29 cellular contexts compared by ENCODE assay signal in the genomic region with DNA sequence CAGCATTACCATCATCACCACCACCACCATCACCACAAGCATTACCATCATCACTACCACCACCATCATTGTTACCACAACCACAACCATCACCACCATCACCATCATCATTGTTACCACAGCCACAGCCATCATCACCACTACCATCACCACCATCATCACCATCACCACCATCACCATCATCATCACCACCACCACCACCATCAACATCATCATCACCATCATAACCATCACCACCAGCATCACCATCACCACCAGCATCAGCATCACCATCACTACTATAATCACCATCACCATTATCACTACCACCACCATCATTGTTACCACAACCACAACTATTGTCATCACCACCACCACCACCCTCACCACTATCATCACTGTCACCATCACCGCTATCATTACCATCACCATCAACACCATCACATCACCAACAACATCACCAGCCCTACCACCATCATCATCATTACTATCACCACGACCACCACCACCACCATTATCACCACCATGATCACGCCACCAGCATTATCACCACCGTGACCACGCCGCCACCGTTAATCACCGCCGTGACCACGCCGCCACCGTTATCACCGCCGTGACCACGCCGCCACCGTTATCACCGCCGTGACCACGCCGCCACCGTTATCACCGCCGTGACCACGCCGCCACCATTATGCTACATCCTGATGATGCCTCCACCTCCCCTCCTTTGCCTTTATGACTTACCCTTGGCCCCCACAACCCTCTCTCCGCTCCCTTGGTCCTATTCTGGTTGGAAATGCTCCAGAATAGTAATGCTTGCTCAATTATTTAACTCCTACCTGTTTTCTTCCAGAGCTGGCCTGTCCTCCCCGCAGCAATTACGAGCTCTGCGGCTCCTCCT. TPM values are rescaled to one million over a fixed set of nuclear protein-coding genes. Genes with fewer than 3 reads are reported as not detected.
DNase-seq lines count a peak whose midpoint lies in the region; ATAC-seq and TF ChIP-seq lines count a peak whose summit lies in the region.
"Had no signal": no experiment of that assay in that cellular context is flagged by ENCODE, and none has a peak within 500 bp of the region (broad histone marks: within the 10 kb centered on the region; RNA-seq: fewer than 3 reads in every experiment).

No MANE protein-coding gene starts in this region.

- intact Hi-C loops in esophagus squamous epithelium (cut with DNase I) (no loop called here), spleen (cut with DNase I; ENCODE audit: low total_unique reads) (no loop called here)

- H3K4me3 Mint-ChIP-seq in activated naive CD4-positive, alpha-beta T cell treated with anti-CD3 and anti-CD28 coated beads, Interleukin-2, amount 50 U/mL, for 24 hours: no peak overlapping the region
- no peak overlapping the region for H3K4me3 Mint-ChIP-seq in T-helper 17 cell
- H3K4me3 Mint-ChIP-seq: activated naive CD4-positive, alpha-beta T cell treated with anti-CD3 and anti-CD28 coated beads for 36 hours; CD8-positive, alpha-beta memory T cell; memory B cell; stimulated activated naive CD8-positive, alpha-beta T cell treated with anti-CD3 and anti-CD28 coated beads, Interleukin-15, Interleukin-2, amounts not matched to agents 100 ng/mL and 50 ng/mL, for 24 hours; T-cell; type B pancreatic cell had no signal

- no peak for DNase-seq in activated naive CD4-positive, alpha-beta T cell treated with anti-CD3 and anti-CD28 coated beads, Interleukin-2, amount 50 U/mL, for 16 hours
- DNase-seq in T-helper 17 cell (no peak), esophagus squamous epithelium (lab: John Stamatoyannopoulos, UW) (no peak), substantia nigra (lab: John Stamatoyannopoulos, UW) (no peak), WERI-Rb-1 (no peak), spleen (no peak)
- DNase-seq: activated naive CD4-positive, alpha-beta T cell treated with anti-CD3 and anti-CD28 coated beads for 36 hours; activated T-cell treated with anti-CD3 and anti-CD28 coated beads for 4 hours; BE2C; CD8-positive, alpha-beta memory T cell; KG1; MM.1S; NCI-H1417 treated with DMSO at 0.1 percent for 48 hours; NCI-H2107; RPMI8226; stimulated activated CD4-positive, alpha-beta T cell treated with anti-CD3 and anti-CD28 coated beads, Interleukin-15, amount 100 ng/mL, for 24 hours; T-cell had no signal

- H3K4me3 ChIP-seq in esophagus squamous epithelium (no peak overlapping the region), WERI-Rb-1 (ENCODE audit: low read depth, low read length) (no peak overlapping the region), spleen (no peak overlapping the region)
- H3K4me3 ChIP-seq: cardiac muscle cell, gastrocnemius medialis, hepatocyte had no signal

- H3K4me1 ChIP-seq in esophagus squamous epithelium: peaks cover 5 to 43% (median 20%) of the 10 kb centered on the region in 3 donors
- no peaks in the 10 kb centered on the region for H3K4me1 ChIP-seq in spleen
- H3K4me1 ChIP-seq: BE2C had no signal

- WGBS in esophagus squamous epithelium, 2 donors: 81 to 87% methylated on average over 30 of the region's 30 CpGs
- WGBS in spleen, 5 donors: 80 to 89% (median 88%) methylated on average over 30 of the region's 30 CpGs

- H3K27ac ChIP-seq in esophagus squamous epithelium (peak overlapping the region in 3 of 4 donors; percentile 81 to 87 (median 83)), substantia nigra (ENCODE audit: low read depth, low read length, poor library complexity, severe bottlenecking) (peak overlapping the region; percentile 95), WERI-Rb-1 (no peak overlapping the region), spleen (no peak overlapping the region)
- H3K27ac ChIP-seq: cardiac muscle cell, hepatocyte had no signal

- H3K36me3 ChIP-seq in esophagus squamous epithelium (no peaks in the 10 kb centered on the region), WERI-Rb-1 (no peaks in the 10 kb centered on the region), spleen (no peaks in the 10 kb centered on the region)
- H3K36me3 ChIP-seq: BE2C, cardiac muscle cell, gastrocnemius medialis had no signal

- no peaks in the 10 kb centered on the region for H3K4me1 Mint-ChIP-seq in activated naive CD4-positive, alpha-beta T cell treated with anti-CD3 and anti-CD28 coated beads, Interleukin-2, amount 50 U/mL, for 24 hours
- H3K4me1 Mint-ChIP-seq in T-helper 17 cell: no peaks in the 10 kb centered on the region
- H3K4me1 Mint-ChIP-seq: CD8-positive, alpha-beta memory T cell; memory B cell; T-cell had no signal

- peak; percentile 21 for ATAC-seq in T-helper 17 cell
- ATAC-seq in HG03097 (IDR thresholded peaks at IDR 0.05; ENCODE audit: low FRiP score, unreplicated experiment): no peak
- ATAC-seq: sciatic nerve, T-cell had no signal

- no peak for TF ChIP-seq POLR2A in esophagus squamous epithelium (IDR thresholded peaks at IDR 0.05)
- TF ChIP-seq POLR2A in spleen (IDR thresholded peaks at IDR 0.05): no peak

- H3K9me3 Mint-ChIP-seq in activated naive CD4-positive, alpha-beta T cell treated with anti-CD3 and anti-CD28 coated beads, Interleukin-2, amount 50 U/mL, for 24 hours: no peaks in the 10 kb centered on the region
- H3K9me3 Mint-ChIP-seq: activated naive CD4-positive, alpha-beta T cell treated with anti-CD3 and anti-CD28 coated beads for 36 hours; CD8-positive, alpha-beta memory T cell; memory B cell; stimulated activated naive CD8-positive, alpha-beta T cell treated with anti-CD3 and anti-CD28 coated beads, Interleukin-15, Interleukin-2, amounts not matched to agents 100 ng/mL and 50 ng/mL, for 24 hours; T-cell had no signal

- no peaks in the 10 kb centered on the region for H3K36me3 Mint-ChIP-seq in activated naive CD4-positive, alpha-beta T cell treated with anti-CD3 and anti-CD28 coated beads, Interleukin-2, amount 50 U/mL, for 24 hours
- no peaks in the 10 kb centered on the region for H3K36me3 Mint-ChIP-seq in T-helper 17 cell (ENCODE audit: low read depth)
- H3K36me3 Mint-ChIP-seq: CD8-positive, alpha-beta memory T cell; memory B cell; T-cell; type B pancreatic cell had no signal

- H3K9me3 ChIP-seq in T-helper 17 cell (ENCODE audit: control insufficient read depth, low read length, poor library complexity, severe bottlenecking) (no peaks in the 10 kb centered on the region), esophagus squamous epithelium (no peaks in the 10 kb centered on the region), WERI-Rb-1 (ENCODE audit: severe bottlenecking) (peaks cover 4% of the 10 kb centered on the region), spleen (no peaks in the 10 kb centered on the region)
- H3K9me3 ChIP-seq: BE2C, gastrocnemius medialis had no signal

- H3K27ac Mint-ChIP-seq in activated naive CD4-positive, alpha-beta T cell treated with anti-CD3 and anti-CD28 coated beads, Interleukin-2, amount 50 U/mL, for 24 hours: peak overlapping the region; percentile 80
- no peak overlapping the region for H3K27ac Mint-ChIP-seq in T-helper 17 cell
- H3K27ac Mint-ChIP-seq: activated naive CD4-positive, alpha-beta T cell treated with anti-CD3 and anti-CD28 coated beads for 36 hours; memory B cell; stimulated activated naive CD8-positive, alpha-beta T cell treated with anti-CD3 and anti-CD28 coated beads, Interleukin-15, Interleukin-2, amounts not matched to agents 100 ng/mL and 50 ng/mL, for 24 hours; T-cell; type B pancreatic cell had no signal

- H3K27me3 ChIP-seq in esophagus squamous epithelium (no peaks in the 10 kb centered on the region), WERI-Rb-1 (ENCODE audit: insufficient read depth, low read depth, severe bottlenecking) (no peaks in the 10 kb centered on the region), spleen (replicated peaks in 1 of 7) (peaks cover 0 to 10% (median 0%) of the 10 kb centered on the region in 7 donors)
- H3K27me3 ChIP-seq: BE2C, cardiac muscle cell, gastrocnemius medialis, hepatocyte had no signal

- TF ChIP-seq CTCF in esophagus squamous epithelium (IDR thresholded peaks at IDR 0.05) (no peak), WERI-Rb-1 (IDR thresholded peaks at IDR 0.05; ENCODE audit: low read depth, low read length) (no peak), spleen (IDR thresholded peaks at IDR 0.05 in 8 of 11, conservative IDR thresholded peaks at IDR 0.05 in 3 of 11) (no peak)

- H3K27me3 Mint-ChIP-seq in activated naive CD4-positive, alpha-beta T cell treated with anti-CD3 and anti-CD28 coated beads, Interleukin-2, amount 50 U/mL, for 24 hours: no peaks in the 10 kb centered on the region
- H3K27me3 Mint-ChIP-seq in T-helper 17 cell: peaks cover 1% of the 10 kb centered on the region
- H3K27me3 Mint-ChIP-seq: type B pancreatic cell had no signal

RNA-seq across cellular contexts. Expression of gene FXYD3, which starts 10.0 kb away (rescaled TPM):
- not detected for total RNA-seq in T-helper 17 cell
- 100 to 1,000 TPM; 282 to 837 (median 489) TPM for total RNA-seq in esophagus squamous epithelium
- not detected for total RNA-seq in spleen
- polyA plus RNA-seq in spleen: 1 to 10 TPM in 1 of 3 donors, under 1 TPM in 2; 0.33 to 1.5 (median 0.70) TPM
- total RNA-seq: activated naive CD4-positive, alpha-beta T cell treated with anti-CD3 and anti-CD28 coated beads for 36 hours; cardiac muscle cell; CD8-positive, alpha-beta memory T cell; posterior vena cava; SK-MEL-5 had no signal
- polyA plus RNA-seq: CD8-positive, alpha-beta memory T cell had no signal

RNA-seq across cellular contexts. Expression of gene LGI4, which starts 29.2 kb away (rescaled TPM):
- total RNA-seq in T-helper 17 cell (under 1 TPM; 0.39 to 0.52 TPM), esophagus squamous epithelium (1 to 10 TPM; 1.3 to 8.2 (median 1.6) TPM), spleen (1 to 10 TPM in 4 of 7 donors, under 1 TPM in 2, not detected in 1; 0.68 to 2.8 (median 1.1) TPM)
- 1 to 10 TPM; 2.4 to 9.7 (median 2.5) TPM for polyA plus RNA-seq in spleen
- total RNA-seq: HT-29 had no signal
- polyA plus RNA-seq: CD8-positive, alpha-beta memory T cell had no signal

RNA-seq across cellular contexts. Expression of gene FXYD1, which starts 33.0 kb away (rescaled TPM):
- total RNA-seq in T-helper 17 cell: 1 to 10 TPM; 1.8 to 4.7 TPM
- 10 to 100 TPM in 2 of 4 donors, 1 to 10 TPM in 1, not detected in 1; 3.9 to 29.9 (median 10.1) TPM for total RNA-seq in esophagus squamous epithelium
- 10 to 100 TPM in 3 of 7 donors, 1 to 10 TPM in 2, under 1 TPM in 1, not detected in 1; 0.83 to 18.1 (median 8.0) TPM for total RNA-seq in spleen
- 10 to 100 TPM in 2 of 3 donors, 1 to 10 TPM in 1; 9.8 to 17.8 (median 16.0) TPM for polyA plus RNA-seq in spleen
- total RNA-seq: CD8-positive, alpha-beta memory T cell; HT-29; SK-MEL-5 had no signal

RNA-seq across cellular contexts. Expression of gene FXYD7, which starts 37.4 kb away (rescaled TPM):
- total RNA-seq in T-helper 17 cell (10 to 100 TPM; 17.1 to 20.6 TPM), esophagus squamous epithelium (not detected), spleen (1 to 10 TPM in 6 of 7 donors, not detected in 1; 1.2 to 3.3 (median 2.5) TPM)
- 1 to 10 TPM; 1.6 to 4.4 (median 2.3) TPM for polyA plus RNA-seq in spleen
- total RNA-seq: HT-29, SK-MEL-5 had no signal

RNA-seq across cellular contexts. Expression of gene FXYD5, which starts 48.9 kb away (rescaled TPM):
- total RNA-seq in T-helper 17 cell (100 to 1,000 TPM; 533 to 557 TPM), esophagus squamous epithelium (100 to 1,000 TPM in 1 of 4 donors, 10 to 100 TPM in 3; 39.3 to 146 (median 45.7) TPM), spleen (100 to 1,000 TPM; 132 to 215 (median 162) TPM)
- 100 to 1,000 TPM; 188 to 235 (median 213) TPM for polyA plus RNA-seq in spleen

Comparison
In these comparisons a context has a peak if more than half of its experiments do, and no peak if none do; other contexts are left out.
1. H3K27ac ChIP-seq: peak in esophagus squamous epithelium (3 of 4) and substantia nigra (single experiment); none in WERI-Rb-1 (single experiment) and spleen (0 of 8).
2. RNA of gene FXYD3, which starts 10.0 kb away (total RNA-seq): 282 to 837 TPM in esophagus squamous epithelium; not detected in T-helper 17 cell and not detected in spleen; every median in the first group is over 100 times any median in the second.